In the genomic region with DNA sequence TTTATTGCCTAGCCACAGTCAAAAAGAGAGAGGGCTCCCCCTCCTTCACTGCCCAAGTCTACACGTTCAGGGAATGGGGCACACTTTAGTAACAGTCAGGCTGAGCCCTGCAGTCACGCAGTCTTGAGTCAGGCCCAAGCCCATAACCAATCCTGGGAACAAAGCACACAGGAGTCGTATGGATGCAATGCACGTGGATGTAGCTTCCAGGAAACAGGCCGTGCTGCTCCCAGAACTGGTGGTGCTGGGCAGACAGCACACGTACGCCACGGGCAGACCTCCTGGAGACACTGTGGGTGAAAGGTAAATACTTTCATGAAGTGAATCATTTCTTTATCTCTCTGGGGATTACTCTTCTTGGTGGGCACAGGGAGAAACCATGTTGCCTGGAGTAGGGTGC, we compare ENCODE assay signal across 18 cellular contexts.
"Had no signal": no experiment of that assay in that cellular context is flagged by ENCODE, and none has a peak within 500 bp of the region (broad histone marks: within the 10 kb centered on the region; RNA-seq: fewer than 3 reads in every experiment).

No MANE protein-coding gene starts in this region.

- H3K27ac Mint-ChIP-seq: activated naive CD8-positive, alpha-beta T cell; neural progenitor cell; stimulated activated naive B cell treated with anti-CD40 and anti-IgM and Interleukin-4, amounts not matched to agents 10 μg/mL and 1 μg/mL and 100 μg/mL, for 72 hours had no signal

- H3K36me3 Mint-ChIP-seq: activated naive CD8-positive, alpha-beta T cell; stimulated activated naive B cell treated with anti-CD40 and anti-IgM and Interleukin-4, amounts not matched to agents 10 μg/mL and 1 μg/mL and 100 μg/mL, for 72 hours had no signal

- H3K36me3 ChIP-seq: gastrocnemius medialis, heart right ventricle, neural progenitor cell, tibial artery had no signal

- H3K27ac ChIP-seq: body of pancreas, coronary artery, gastrocnemius medialis, heart right ventricle, neural progenitor cell, parathyroid adenoma, SK-N-MC, tibial artery had no signal

- H2AFZ ChIP-seq: neural progenitor cell, parathyroid adenoma had no signal

- H3K4me1 ChIP-seq: body of pancreas, gastrocnemius medialis, parathyroid adenoma had no signal

- H3K9me3 ChIP-seq: body of pancreas, gastrocnemius medialis, heart right ventricle, tibial artery had no signal

- DNase-seq: activated CD4-positive, alpha-beta T cell treated with anti-CD3 and anti-CD28 coated beads, Interleukin-2, amount 50 U/mL, for 4 hours; activated effector memory CD4-positive, alpha-beta T cell treated with Interleukin-2 at 50 U/mL for 16 hours; activated T-cell treated with anti-CD3 and anti-CD28 coated beads, Interleukin-2, amount 50 U/mL, for 1 hour; amygdala; body of pancreas; central memory CD4-positive, alpha-beta T cell; effector memory CD4-positive, alpha-beta T cell; gastrocnemius medialis; heart right ventricle; naive B cell; stimulated activated naive B cell treated with anti-CD40 and anti-IgM and Interleukin-4, amounts not matched to agents 10 μg/mL and 1 μg/mL and 100 μg/mL, for 72 hours; tibial artery had no signal

- H3K4me2 ChIP-seq: neural progenitor cell had no signal

- H3K27me3 ChIP-seq: body of pancreas, neural progenitor cell had no signal

- H3K9ac ChIP-seq: neural progenitor cell, parathyroid adenoma had no signal

- H3K79me2 ChIP-seq: parathyroid adenoma had no signal

- ATAC-seq: activated CD4-positive, CD25-positive, alpha-beta regulatory T cell treated with anti-CD3 and anti-CD28 coated beads, Interleukin-2, amount 50 U/mL, for 24 hours; body of pancreas; gastrocnemius medialis; heart right ventricle; stimulated activated naive B cell treated with anti-CD40 and anti-IgM and Interleukin-4, amounts not matched to agents 10 μg/mL and 1 μg/mL and 100 μg/mL, for 72 hours had no signal

- H3K4me3 ChIP-seq: body of pancreas, coronary artery, gastrocnemius medialis, heart right ventricle, neural progenitor cell, SK-N-MC, tibial artery had no signal

- H3K4me3 Mint-ChIP-seq: activated naive CD8-positive, alpha-beta T cell; neural progenitor cell; stimulated activated naive B cell treated with anti-CD40 and anti-IgM and Interleukin-4, amounts not matched to agents 10 μg/mL and 1 μg/mL and 100 μg/mL, for 72 hours had no signal

- H3K9me3 Mint-ChIP-seq: naive B cell; stimulated activated naive B cell treated with anti-CD40 and anti-IgM and Interleukin-4, amounts not matched to agents 10 μg/mL and 1 μg/mL and 100 μg/mL, for 72 hours had no signal
